Comparison of ENCODE assay signal across 1 cellular context in the genomic region with DNA sequence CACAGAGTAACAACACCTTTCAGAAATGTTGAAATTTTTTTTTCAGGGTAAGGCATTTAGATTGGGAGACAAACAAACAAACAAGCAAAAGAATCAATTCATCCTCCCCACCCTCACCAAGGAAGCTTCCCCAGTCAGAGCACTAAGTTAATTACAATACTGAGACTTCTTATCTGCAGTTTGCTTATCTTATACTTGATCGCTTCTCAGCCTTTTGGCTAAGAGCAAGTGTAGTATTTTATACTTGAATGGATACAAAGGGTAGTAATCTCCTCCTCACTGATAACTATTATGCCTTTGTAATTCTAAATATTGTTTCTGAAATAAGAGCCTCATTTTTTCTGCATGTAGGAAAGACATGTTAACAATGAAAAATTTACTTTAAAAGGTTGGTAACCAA.
TF ChIP-seq lines count a peak whose summit lies in the region.

No MANE protein-coding gene starts in this region.

TF ChIP-seq in WTC11, 78 proteins besides CTCF, POLR2A, EP300 and RAD21:
- TF ChIP-seq, protein P1, sequence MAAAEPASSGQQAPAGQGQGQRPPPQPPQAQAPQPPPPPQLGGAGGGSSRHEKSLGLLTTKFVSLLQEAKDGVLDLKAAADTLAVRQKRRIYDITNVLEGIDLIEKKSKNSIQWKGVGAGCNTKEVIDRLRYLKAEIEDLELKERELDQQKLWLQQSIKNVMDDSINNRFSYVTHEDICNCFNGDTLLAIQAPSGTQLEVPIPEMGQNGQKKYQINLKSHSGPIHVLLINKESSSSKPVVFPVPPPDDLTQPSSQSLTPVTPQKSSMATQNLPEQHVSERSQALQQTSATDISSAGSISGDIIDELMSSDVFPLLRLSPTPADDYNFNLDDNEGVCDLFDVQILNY (CRISPR knock-in tag; IDR thresholded peaks at IDR 0.05) = no peak
- TF ChIP-seq FOXP1 (CRISPR knock-in tag; IDR thresholded peaks at IDR 0.05; ENCODE audit: borderline replicate concordance) (no peak), PRRX2 (CRISPR knock-in tag; IDR thresholded peaks at IDR 0.05) (no peak), ESRRA (CRISPR knock-in tag; IDR thresholded peaks at IDR 0.05; ENCODE audit: borderline replicate concordance) (no peak), CREB1 (CRISPR knock-in tag; IDR thresholded peaks at IDR 0.05) (no peak), CBFB (CRISPR knock-in tag; IDR thresholded peaks at IDR 0.05; ENCODE audit: low read depth) (no peak), ATF1 (CRISPR knock-in tag; IDR thresholded peaks at IDR 0.05) (no peak), GTF2I (CRISPR knock-in tag; conservative IDR thresholded peaks at IDR 0.05) (no peak), NFATC4 (CRISPR knock-in tag; IDR thresholded peaks at IDR 0.05) (no peak), SOX15 (CRISPR knock-in tag; IDR thresholded peaks at IDR 0.05) (no peak), CREM (CRISPR knock-in tag; IDR thresholded peaks at IDR 0.05) (no peak), NR2C2 (CRISPR knock-in tag; IDR thresholded peaks at IDR 0.05) (no peak), HMGA2 (CRISPR knock-in tag; IDR thresholded peaks at IDR 0.05) (no peak), ZNF138 (CRISPR knock-in tag; conservative IDR thresholded peaks at IDR 0.05) (no peak)
